Comparison of ENCODE assay signal across 10 cellular contexts in genomic region chr12:108801736-108802665, GRCh38. TPM values are rescaled to one million over a fixed set of nuclear protein-coding genes. Genes with fewer than 3 reads are reported as not detected.
DNase-seq lines count a peak whose midpoint lies in the region; ATAC-seq and TF ChIP-seq lines count a peak whose summit lies in the region.
"Had no signal": no experiment of that assay in that cellular context is flagged by ENCODE, and none has a peak within 500 bp of the region (broad histone marks: within the 10 kb centered on the region; RNA-seq: fewer than 3 reads in every experiment).

No MANE protein-coding gene starts in this region.

- WGBS in stomach, 5 donors = 63 to 80% (median 75%) methylated on average over 17 of the region's 17 CpGs

- TF ChIP-seq CTCF in HCT116 (IDR thresholded peaks at IDR 0.05 in 2 of 3, conservative IDR thresholded peaks at IDR 0.05 in 1 of 3; ENCODE audit: borderline replicate concordance in 1 of 3, insufficient read depth in 1 of 3, low read depth in 2 of 3, low read length in 2 of 3) (no peak), brain (conservative IDR thresholded peaks at IDR 0.05) (no peak), stomach (IDR thresholded peaks at IDR 0.05) (no peak)

- no peak for DNase-seq in HCT116 (ENCODE audit: low read depth, low spot score)
- peak; percentile 93 for DNase-seq in iris pigment epithelial cell (ENCODE audit: low read depth)
- no peak for DNase-seq in stomach
- DNase-seq in GOT3 (lab: John Stamatoyannopoulos, UW) = no peak
- no peak for DNase-seq in OCI-M2 (lab: John Stamatoyannopoulos, UW; ENCODE audit: unreplicated experiment)
- no peak for DNase-seq in globus pallidus (ENCODE audit: low spot score)
- no peak for DNase-seq in NAMALWA (ENCODE audit: low spot score)
- DNase-seq: activated gamma-delta T cell treated with Interleukin-2 at 50 U/mL for 16 hours, NCI-H69 had no signal

- BruUV-seq in HCT116 (replicated peaks; lab: Mats Ljungman, UMichigan) = no TSS peak

- H3K9me3 Mint-ChIP-seq in brain = peaks cover 0 to 5% (median 4%) of the 10 kb centered on the region in 5 experiments

- peaks cover 38% of the 10 kb centered on the region for H3K79me2 ChIP-seq in HCT116 (ENCODE audit: insufficient read depth, low read length)

- TF ChIP-seq EP300 in stomach (IDR thresholded peaks at IDR 0.05) = no peak

- CTCF ChIA-PET in HCT116 (lab: Charles Lee) = interaction anchor here (2.4 to 2.8 kb wide), 2 partner anchors 137 to 138 kb away, joined by 9 to 54 read pairs; no protein-coding TSS in a partner anchor

- peaks cover 6 to 11% of the 10 kb centered on the region in 2 experiments; a peak in 3 of 4 replicates for H3K4me1 ChIP-seq in HCT116 (ENCODE audit: control insufficient read depth in 1 of 2, insufficient read depth in 2 of 2, low read length in 2 of 2)
- peaks cover 0 to 74% (median 44%) of the 10 kb centered on the region in 4 donors for H3K4me1 ChIP-seq in stomach

- intact Hi-C loops in HCT116 (cut with micrococcal nuclease) = loop anchor here (5.0 to 10.0 kb wide), 2 partner anchors 150 to 293 kb away; partner anchors contain the start of genes ALKBH2 and UNG
- intact Hi-C loops in stomach (cut with DNase I; ENCODE audit: low total_unique reads) = loop anchor here (5.0 to 10.0 kb wide), 2 partner anchors 135 to 237 kb away; partner anchors contain the start of genes ISCU and SART3

- ATAC-seq in HCT116 = peak; percentile 24; the same call in 1 of the 2 replicates

- TF ChIP-seq POLR2A in HCT116 (IDR thresholded peaks at IDR 0.05; ENCODE audit: borderline replicate concordance, extremely low read depth, insufficient read depth, insufficient read length) (no peak), stomach (IDR thresholded peaks at IDR 0.05) (no peak)

- H3K4me3 Mint-ChIP-seq in brain = peak overlapping the region in 4 of 5 experiments; percentile 64 to 77 (median 71)

- TF ChIP-seq RAD21 in HCT116 (IDR thresholded peaks at IDR 0.05; ENCODE audit: low read depth) = no peak

- H3K4me3 ChIP-seq in HCT116 (replicated peaks in 1 of 2; ENCODE audit: low read depth in 1 of 2, low read length in 2 of 2) (no peak overlapping the region), stomach (no peak overlapping the region)

- peaks cover 63 to 87% of the 10 kb centered on the region in 2 experiments for H3K36me3 ChIP-seq in HCT116 (ENCODE audit: control insufficient read depth in 1 of 2, insufficient read depth in 2 of 2, low read length in 2 of 2)
- H3K36me3 ChIP-seq in stomach = peaks cover 55 to 83% (median 74%) of the 10 kb centered on the region in 4 donors

- peaks cover 72% of the 10 kb centered on the region for H3K4me1 Mint-ChIP-seq in brain

- no peaks in the 10 kb centered on the region for H3K27me3 ChIP-seq in HCT116 (ENCODE audit: insufficient read depth, low read length)
- H3K27me3 ChIP-seq in stomach = no peaks in the 10 kb centered on the region

- no peaks in the 10 kb centered on the region for H4K20me1 ChIP-seq in HCT116 (ENCODE audit: insufficient read depth)

- H3K27ac Mint-ChIP-seq in brain = peak overlapping the region; percentile 82 to 97 (median 88)

- no peak overlapping the region for H3K9ac ChIP-seq in HCT116 (ENCODE audit: low read length)

- no peak overlapping the region for H3K4me2 ChIP-seq in HCT116 (ENCODE audit: low read length)

- H3K27me3 Mint-ChIP-seq in brain = no peaks in the 10 kb centered on the region

- H3K9me2 ChIP-seq in HCT116 (ENCODE audit: insufficient read depth) = no peaks in the 10 kb centered on the region

- H3K9me3 ChIP-seq in HCT116 (ENCODE audit: control insufficient read depth in 1 of 2, insufficient read depth in 1 of 2, low read depth in 1 of 2, low read length in 2 of 2) = no peaks in the 10 kb centered on the region
- H3K9me3 ChIP-seq in stomach = no peaks in the 10 kb centered on the region

- POLR2A ChIA-PET in HCT116 (lab: Charles Lee) = interaction anchor here (0.6 kb wide), 1 partner anchor 152 kb away, joined by 4 read pairs; no protein-coding TSS in a partner anchor

- RAD21 ChIA-PET in HCT116 (lab: Charles Lee; ENCODE audit: low non-redundant PET in 1 of 2, low total read pairs in 2 of 2, uncharacterized antibody in 2 of 2, unreplicated experiment in 2 of 2) = no interaction called here

- H3K27ac ChIP-seq in HCT116 (ENCODE audit: low read depth, low read length) (peak overlapping the region; percentile 12; the same call in 1 of the 2 replicates), stomach (peak overlapping the region; percentile 51 to 87 (median 85))

- H3K36me3 Mint-ChIP-seq in brain = peaks cover 62% of the 10 kb centered on the region

- H2AFZ ChIP-seq in HCT116 (ENCODE audit: low read depth, low read length, poor library complexity, severe bottlenecking) = no peak overlapping the region

TF ChIP-seq in HCT116, 20 proteins besides CTCF, POLR2A, EP300 and RAD21:
- no peak for TF ChIP-seq SP1 (IDR thresholded peaks at IDR 0.05; ENCODE audit: low read depth)
- no peak for TF ChIP-seq REST (IDR thresholded peaks at IDR 0.05; ENCODE audit: low read depth)

RNA-seq across cellular contexts. Expression of gene SSH1, which starts 55.4 kb away (rescaled TPM):
- total RNA-seq in HCT116 (2021; ENCODE audit: unreplicated experiment) = 83.3 TPM
- 35.7 and 37.1 TPM in 2 replicates for polyA plus RNA-seq in HCT116 (2012)
- polyA plus RNA-seq in brain (ENCODE audit: insufficient read depth, low read depth, low replicate concordance) = 9.9 TPM
- total RNA-seq in stomach = 100 to 1,000 TPM in 1 of 5 donors, 10 to 100 TPM in 4; 10.1 to 172 (median 22.9) TPM
- 1 to 10 TPM; 2.3 to 6.0 (median 3.2) TPM for polyA plus RNA-seq in stomach
